15 cellular contexts compared by ENCODE assay signal in the genomic region with DNA sequence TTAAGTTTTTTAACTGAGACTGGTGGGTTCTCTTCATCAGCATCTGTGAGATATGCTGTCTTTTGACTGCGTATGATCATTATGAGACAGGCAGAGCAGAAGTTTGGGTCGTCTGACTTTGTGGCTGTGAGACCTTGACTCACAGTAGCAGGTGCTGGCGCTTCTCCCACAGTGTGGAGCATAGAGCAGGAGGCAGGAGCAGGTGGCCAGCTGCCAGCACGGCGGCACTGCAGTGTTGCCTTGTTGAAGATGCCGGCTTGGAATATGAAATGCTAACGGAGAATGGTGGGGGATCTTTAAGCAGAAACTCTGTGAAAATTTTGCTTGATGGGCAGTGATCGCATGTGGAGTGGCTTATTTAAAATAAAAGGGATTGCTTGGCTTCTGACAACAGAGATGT.
A peak's percentile ranks its signal among the peaks of the same experiment; 100 is the strongest.
DNase-seq lines count a peak whose midpoint lies in the region; ATAC-seq, FAIRE-seq and TF ChIP-seq lines count a peak whose summit lies in the region.
"Had no signal": no experiment of that assay in that cellular context is flagged by ENCODE, and none has a peak within 500 bp of the region (broad histone marks: within the 10 kb centered on the region; RNA-seq: fewer than 3 reads in every experiment).

No MANE protein-coding gene starts in this region.

- no peak overlapping the region for H2BK5ac ChIP-seq in neuronal stem cell (ENCODE audit: low read length)

- peaks cover 6% of the 10 kb centered on the region; the same call in 2 of the 3 replicates for H3K4me1 Mint-ChIP-seq in GM23338
- H3K4me1 Mint-ChIP-seq in astrocyte (ENCODE audit: low read depth, unreplicated experiment): peaks cover 21% of the 10 kb centered on the region

- TF ChIP-seq CTCF in GM23338 (conservative IDR thresholded peaks at IDR 0.05; ENCODE audit: low read depth in 2 of 2): no peak
- no peak for TF ChIP-seq CTCF in astrocyte (IDR thresholded peaks at IDR 0.05; ENCODE audit: insufficient read depth, low read depth, low read length)
- TF ChIP-seq CTCF in Peyer's patch (IDR thresholded peaks at IDR 0.05): no peak

- H2BK12ac ChIP-seq in neuronal stem cell (ENCODE audit: low read length): no peak overlapping the region

- H3K36me3 Mint-ChIP-seq in GM23338 (ENCODE audit: low read depth) (peaks cover 9% of the 10 kb centered on the region; the same call in 2 of the 3 replicates), astrocyte (ENCODE audit: low read depth, unreplicated experiment) (peaks cover 4% of the 10 kb centered on the region)

- H4K8ac ChIP-seq in neuronal stem cell (ENCODE audit: low read depth, low read length): no peak overlapping the region

- H3K79me1 ChIP-seq in neuronal stem cell (ENCODE audit: low read depth, low read length): no peaks in the 10 kb centered on the region

- no peak overlapping the region for H3K4ac ChIP-seq in neuronal stem cell (ENCODE audit: low read length)

- no peaks in the 10 kb centered on the region for H3K27me3 ChIP-seq in GM23338 (ENCODE audit: insufficient read depth)
- H3K27me3 ChIP-seq in astrocyte (ENCODE audit: insufficient read depth, low read length): no peaks in the 10 kb centered on the region
- H3K27me3 ChIP-seq in neuronal stem cell (ENCODE audit: control insufficient read depth in 3 of 3, insufficient read depth in 3 of 3, low read depth in 1 of 3, low read length in 3 of 3): no peaks in the 10 kb centered on the region
- no peaks in the 10 kb centered on the region for H3K27me3 ChIP-seq in Peyer's patch
- H3K27me3 ChIP-seq: hepatocyte, uterus had no signal

- H3K4me3 ChIP-seq in GM23338 (no peak overlapping the region), astrocyte (ENCODE audit: insufficient read depth, low read depth, low read length) (no peak overlapping the region), neuronal stem cell (ENCODE audit: low read length in 2 of 2) (no peak overlapping the region), Peyer's patch (no peak overlapping the region)
- H3K4me3 ChIP-seq: GM12878, hepatocyte, uterus had no signal

- peak; percentile 59 for ATAC-seq in GM23338
- ATAC-seq in GM21619 (IDR thresholded peaks at IDR 0.05; ENCODE audit: unreplicated experiment): no peak
- ATAC-seq: activated naive CD4-positive, alpha-beta T cell treated with anti-CD3 and anti-CD28 coated beads, Interleukin-2, amount 50 U/mL, for 72 hours; GM12878 had no signal

- no peak overlapping the region for H2BK120ac ChIP-seq in neuronal stem cell (ENCODE audit: low read depth, low read length)

- H3K79me2 ChIP-seq in GM23338 (replicated peaks; ENCODE audit: insufficient read depth) (no peaks in the 10 kb centered on the region; the same call in 1 of the 2 replicates), astrocyte (ENCODE audit: insufficient read depth, low read length) (no peaks in the 10 kb centered on the region)
- H3K79me2 ChIP-seq: hepatocyte had no signal

- no peaks in the 10 kb centered on the region for H3K36me3 ChIP-seq in GM23338 (ENCODE audit: insufficient read depth)
- no peaks in the 10 kb centered on the region for H3K36me3 ChIP-seq in astrocyte (ENCODE audit: insufficient read depth, low read length)
- H3K36me3 ChIP-seq in neuronal stem cell (replicated peaks in 1 of 2; ENCODE audit: control insufficient read depth in 2 of 2, insufficient read depth in 2 of 2, low read length in 2 of 2): no peaks in the 10 kb centered on the region
- H3K36me3 ChIP-seq in Peyer's patch: no peaks in the 10 kb centered on the region
- H3K36me3 ChIP-seq: uterus had no signal

- H2AK5ac ChIP-seq in neuronal stem cell (ENCODE audit: low read depth, low read length): no peak overlapping the region

- no peaks in the 10 kb centered on the region for H3K9me2 ChIP-seq in GM23338 (ENCODE audit: insufficient read depth)

- peak overlapping the region; percentile 31 for H3K18ac ChIP-seq in neuronal stem cell (ENCODE audit: low read length)

- H4K20me1 ChIP-seq in GM23338 (replicated peaks; ENCODE audit: insufficient read depth) (no peaks in the 10 kb centered on the region), astrocyte (ENCODE audit: insufficient read depth, low read length) (no peaks in the 10 kb centered on the region)

- H3K9me3 ChIP-seq in astrocyte (ENCODE audit: insufficient read depth, low read depth, low read length): no peaks in the 10 kb centered on the region
- peaks cover 0 to 8% of the 10 kb centered on the region in 2 donors for H3K9me3 ChIP-seq in neuronal stem cell (replicated peaks in 1 of 2; ENCODE audit: control insufficient read depth in 2 of 2, insufficient read depth in 1 of 2, low read depth in 1 of 2, low read length in 2 of 2)
- H3K9me3 ChIP-seq in Peyer's patch: no peaks in the 10 kb centered on the region
- H3K9me3 ChIP-seq: uterus had no signal

- H4K91ac ChIP-seq in neuronal stem cell (ENCODE audit: low read depth, low read length, poor library complexity): no peak overlapping the region

- H3K4me2 ChIP-seq in GM23338: no peak overlapping the region
- peak overlapping the region; percentile 57 for H3K4me2 ChIP-seq in astrocyte (ENCODE audit: low read length)
- no peak overlapping the region for H3K4me2 ChIP-seq in neuronal stem cell (ENCODE audit: insufficient read depth, low read length, poor library complexity, severe bottlenecking)
- H3K4me2 ChIP-seq: hepatocyte had no signal

- H3K27me3 Mint-ChIP-seq in GM23338 (ENCODE audit: insufficient read depth, low read depth, poor library complexity): no peaks in the 10 kb centered on the region
- H3K27me3 Mint-ChIP-seq in astrocyte (ENCODE audit: low read depth, unreplicated experiment): no peaks in the 10 kb centered on the region

- H3F3A ChIP-seq in GM23338 (replicated peaks; ENCODE audit: low read depth): no peaks in the 10 kb centered on the region

- no peak overlapping the region for H2BK15ac ChIP-seq in neuronal stem cell (ENCODE audit: low read length)

- no peak for FAIRE-seq in astrocyte (lab: Jason Lieb, UNC)
- FAIRE-seq: GM12878 had no signal

- H3K9me3 Mint-ChIP-seq in GM23338 (peaks cover 4% of the 10 kb centered on the region; the same call in 1 of the 3 replicates), astrocyte (ENCODE audit: unreplicated experiment) (peaks cover 4% of the 10 kb centered on the region)

- H3K27ac ChIP-seq in GM23338 (ENCODE audit: low read depth): no peak overlapping the region
- no peak overlapping the region for H3K27ac ChIP-seq in astrocyte (ENCODE audit: low read depth, low read length)
- no peak overlapping the region for H3K27ac ChIP-seq in neuronal stem cell (replicated peaks; ENCODE audit: low read length)
- no peak overlapping the region for H3K27ac ChIP-seq in Peyer's patch
- H3K27ac ChIP-seq: hepatocyte, uterus had no signal

- H3K14ac ChIP-seq in neuronal stem cell (ENCODE audit: low read length): no peak overlapping the region

- H3K27ac Mint-ChIP-seq in GM23338 (peak overlapping the region; percentile 40; the same call in 1 of the 2 replicates), astrocyte (ENCODE audit: unreplicated experiment) (no peak overlapping the region)
- H3K27ac Mint-ChIP-seq: activated naive CD4-positive, alpha-beta T cell treated with anti-CD3 and anti-CD28 coated beads, Interleukin-2, amount 50 U/mL, for 72 hours had no signal

- no peak for TF ChIP-seq POLR2A in Peyer's patch (IDR thresholded peaks at IDR 0.05)

- no peak overlapping the region for H3K4me3 Mint-ChIP-seq in GM23338
- H3K4me3 Mint-ChIP-seq in astrocyte (ENCODE audit: unreplicated experiment): no peak overlapping the region

- no peak overlapping the region for H3K23ac ChIP-seq in neuronal stem cell (ENCODE audit: low read depth, low read length, poor library complexity)

- H2AFZ ChIP-seq in GM23338: no peak overlapping the region
- H2AFZ ChIP-seq in astrocyte (ENCODE audit: low read depth, low read length): no peak overlapping the region
- no peak overlapping the region for H2AFZ ChIP-seq in neuronal stem cell (ENCODE audit: low read length)
- H2AFZ ChIP-seq: hepatocyte had no signal

- DNase-seq in GM23338 (ENCODE audit: low spot score) (no peak), NCI-H1694 (lab: John Stamatoyannopoulos, UW) (peak; percentile 94), astrocyte (ENCODE audit: low read depth) (peak; percentile 83), neuronal stem cell (ENCODE audit: low spot score) (no peak), AML-193 (lab: John Stamatoyannopoulos, UW) (no peak), Peyer's patch (no peak), GOT3 (lab: John Stamatoyannopoulos, UW) (no peak)
- DNase-seq: activated CD4-positive, alpha-beta T cell treated with anti-CD3 and anti-CD28 coated beads, Interleukin-2, amount 50 U/mL, for 4 hours; effector memory CD4-positive, alpha-beta T cell; NCI-H1048; uterus had no signal

- WGBS in neuronal stem cell (ENCODE audit: extremely low coverage in 2 of 2, insufficient read length in 2 of 2, insufficient replicate concordance in 1 of 2), 2 donors: no CpG with 5 or more reads among the region's 8 CpGs

- no peak overlapping the region for H3K9ac ChIP-seq in astrocyte (ENCODE audit: low read length)
- no peak overlapping the region for H3K9ac ChIP-seq in neuronal stem cell (ENCODE audit: low read depth, low read length, poor library complexity)

- no peaks in the 10 kb centered on the region for H3K4me1 ChIP-seq in GM23338 (ENCODE audit: insufficient read depth)
- peaks cover 11% of the 10 kb centered on the region for H3K4me1 ChIP-seq in astrocyte (ENCODE audit: insufficient read depth, low read length)
- peaks cover 0 to 3% of the 10 kb centered on the region in 2 donors for H3K4me1 ChIP-seq in neuronal stem cell (ENCODE audit: control insufficient read depth in 2 of 2, insufficient read depth in 1 of 2, low read depth in 1 of 2, low read length in 2 of 2)
- no peaks in the 10 kb centered on the region for H3K4me1 ChIP-seq in Peyer's patch
- H3K4me1 ChIP-seq: uterus had no signal

TF ChIP-seq in GM23338, 12 proteins besides CTCF, POLR2A, EP300 and RAD21:
- TF ChIP-seq EZH2phosphoT487 (IDR thresholded peaks at IDR 0.05; ENCODE audit: unreplicated experiment) (no peak), STAT1 (IDR thresholded peaks at IDR 0.05; ENCODE audit: unreplicated experiment) (no peak), POLR2AphosphoS5 (IDR thresholded peaks at IDR 0.05; ENCODE audit: low read depth) (no peak), ZNF114 (CRISPR knock-in tag; IDR thresholded peaks at IDR 0.05) (no peak), NANOG (IDR thresholded peaks at IDR 0.05; ENCODE audit: borderline replicate concordance) (no peak), EZH2 (IDR thresholded peaks at IDR 0.05; ENCODE audit: low read depth, unreplicated experiment) (no peak)
TF ChIP-seq in GM23338: peak in this region for 0.

Comparison
In these comparisons a context has a peak if more than half of its experiments do, and no peak if none do; other contexts are left out.
1. DNase-seq: peak in NCI-H1694 (single experiment) and astrocyte (single experiment); none in GM23338 (single experiment), neuronal stem cell (single experiment), AML-193 (0 of 2), Peyer's patch (0 of 3) and GOT3 (single experiment).